In genomic region chr9:121519688-121520087, GRCh38 we compare ENCODE assay signal across 4 cellular contexts. TPM values are rescaled to one million over a fixed set of nuclear protein-coding genes. Genes with fewer than 3 reads are reported as not detected.
"Had no signal": no experiment of that assay in that cellular context is flagged by ENCODE, and none has a peak within 500 bp of the region (broad histone marks: within the 10 kb centered on the region; RNA-seq: fewer than 3 reads in every experiment).

No MANE protein-coding gene starts in this region.

RNA-seq across cellular contexts. Expression of gene GGTA1, which starts 20.0 kb away (rescaled TPM):
- total RNA-seq: LHCN-M2, M059J, MCF 10A, NCI-H460 had no signal
